In genomic region chr6:65059568-65059967, GRCh38 we compare ENCODE assay signal across 3 cellular contexts.
"Had no signal": no experiment of that assay in that cellular context is flagged by ENCODE, and none has a peak within 500 bp of the region (broad histone marks: within the 10 kb centered on the region; RNA-seq: fewer than 3 reads in every experiment).

No MANE protein-coding gene starts in this region.

- DNase-seq: GDM1, GF-D8 had no signal

- H3K4me3 ChIP-seq: GM12878 had no signal

- ATAC-seq: GM12878 had no signal
